In genomic region chr1:156448134-156448967, GRCh38 we compare ENCODE assay signal across 3 cellular contexts.
TF ChIP-seq lines count a peak whose summit lies in the region.

No MANE protein-coding gene starts in this region.

TF ChIP-seq in GM23338, 12 proteins besides CTCF, POLR2A, EP300 and RAD21:
- no peak for TF ChIP-seq EZH2phosphoT487 (IDR thresholded peaks at IDR 0.05; ENCODE audit: unreplicated experiment)

TF ChIP-seq in H1, 55 proteins besides CTCF, POLR2A, EP300 and RAD21:
- TF ChIP-seq JUND (IDR thresholded peaks at IDR 0.05; ENCODE audit: low read length): no peak
- TF ChIP-seq FOSL1 (IDR thresholded peaks at IDR 0.05; ENCODE audit: insufficient read depth, low read depth, low read length): no peak
- no peak for TF ChIP-seq EGR1 (IDR thresholded peaks at IDR 0.05; ENCODE audit: borderline replicate concordance, low read depth, low read length)
- TF ChIP-seq EZH2 (IDR thresholded peaks at IDR 0.05; ENCODE audit: low read depth, low read length, severe bottlenecking): no peak
- TF ChIP-seq SP2 (IDR thresholded peaks at IDR 0.05; ENCODE audit: low read length): no peak
- no peak for TF ChIP-seq USF2 (IDR thresholded peaks at IDR 0.05; ENCODE audit: low read length)
- TF ChIP-seq POU5F1 (IDR thresholded peaks at IDR 0.05; ENCODE audit: low read depth, low read length): no peak
- no peak for TF ChIP-seq CBX8 (IDR thresholded peaks at IDR 0.05; ENCODE audit: borderline replicate concordance, low read depth, low read length)
- no peak for TF ChIP-seq RXRA (IDR thresholded peaks at IDR 0.05; ENCODE audit: insufficient read depth, low read depth, low read length)
- TF ChIP-seq GTF2F1 (IDR thresholded peaks at IDR 0.05; ENCODE audit: borderline replicate concordance, low read depth, low read length): no peak
- TF ChIP-seq MAX (IDR thresholded peaks at IDR 0.05): no peak
- TF ChIP-seq CTBP2 (IDR thresholded peaks at IDR 0.05; ENCODE audit: borderline replicate concordance, insufficient read depth, insufficient read length, low read length): no peak
- TF ChIP-seq SP1 (IDR thresholded peaks at IDR 0.05; ENCODE audit: low read depth, low read length): no peak
- no peak for TF ChIP-seq TCF12 (IDR thresholded peaks at IDR 0.05; ENCODE audit: low read depth, low read length)
- no peak for TF ChIP-seq SUZ12 (IDR thresholded peaks at IDR 0.05; ENCODE audit: low read length)
- no peak for TF ChIP-seq MAFK (IDR thresholded peaks at IDR 0.05; ENCODE audit: low read depth, low read length)
- no peak for TF ChIP-seq E2F6 (IDR thresholded peaks at IDR 0.05)

TF ChIP-seq in HEK293T, 16 proteins besides CTCF, POLR2A, EP300 and RAD21:
- TF ChIP-seq SP1 (IDR thresholded peaks at IDR 0.05): no peak
- TF ChIP-seq FOXM1 (IDR thresholded peaks at IDR 0.05; ENCODE audit: borderline replicate concordance): no peak
- TF ChIP-seq, protein P1, sequence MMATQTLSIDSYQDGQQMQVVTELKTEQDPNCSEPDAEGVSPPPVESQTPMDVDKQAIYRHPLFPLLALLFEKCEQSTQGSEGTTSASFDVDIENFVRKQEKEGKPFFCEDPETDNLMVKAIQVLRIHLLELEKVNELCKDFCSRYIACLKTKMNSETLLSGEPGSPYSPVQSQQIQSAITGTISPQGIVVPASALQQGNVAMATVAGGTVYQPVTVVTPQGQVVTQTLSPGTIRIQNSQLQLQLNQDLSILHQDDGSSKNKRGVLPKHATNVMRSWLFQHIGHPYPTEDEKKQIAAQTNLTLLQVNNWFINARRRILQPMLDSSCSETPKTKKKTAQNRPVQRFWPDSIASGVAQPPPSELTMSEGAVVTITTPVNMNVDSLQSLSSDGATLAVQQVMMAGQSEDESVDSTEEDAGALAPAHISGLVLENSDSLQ (IDR thresholded peaks at IDR 0.05): no peak
- TF ChIP-seq ARNT (IDR thresholded peaks at IDR 0.05): no peak
- TF ChIP-seq NFRKB (IDR thresholded peaks at IDR 0.05): no peak
- no peak for TF ChIP-seq HDGF (IDR thresholded peaks at IDR 0.05; ENCODE audit: borderline replicate concordance)
- no peak for TF ChIP-seq CTBP1 (IDR thresholded peaks at IDR 0.05; ENCODE audit: borderline replicate concordance)
